1 cellular context compared by ENCODE assay signal in the genomic region with DNA sequence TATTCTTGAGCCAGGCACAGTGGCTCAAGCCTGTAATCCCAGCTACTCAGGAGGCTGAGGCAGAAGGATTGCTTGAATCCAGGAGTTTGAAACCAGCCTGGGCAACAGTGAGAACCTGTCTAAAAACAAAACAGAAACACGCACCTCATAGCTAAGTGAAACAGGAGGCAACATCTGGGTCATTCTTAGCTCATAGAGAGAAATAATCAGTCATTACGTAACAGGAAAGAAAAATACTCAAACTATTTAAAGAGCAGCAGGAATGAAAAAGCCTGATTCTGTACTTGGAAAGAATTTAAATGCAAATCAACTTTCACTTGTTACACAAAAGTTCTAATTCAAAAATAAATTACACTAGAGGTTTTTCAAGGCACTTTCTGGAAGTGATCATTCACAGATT.
TF ChIP-seq lines count a peak whose summit lies in the region.

No MANE protein-coding gene starts in this region.

TF ChIP-seq in GM12878, 131 proteins besides CTCF, POLR2A, EP300 and RAD21:
- TF ChIP-seq BACH1 (IDR thresholded peaks at IDR 0.05; ENCODE audit: borderline replicate concordance) (no peak), CREB1 (IDR thresholded peaks at IDR 0.05; ENCODE audit: low read depth) (peak; percentile 87), ATF7 (IDR thresholded peaks at IDR 0.05; ENCODE audit: low read depth) (peak; percentile 33; the same call in 1 of the 2 replicates), CREM (IDR thresholded peaks at IDR 0.05; ENCODE audit: low read depth) (peak; percentile 74), ZNF24 (IDR thresholded peaks at IDR 0.05) (no peak), JUNB (IDR thresholded peaks at IDR 0.05) (peak; percentile 20; the same call in 1 of the 2 replicates)
